21 cellular contexts compared by ENCODE assay signal in genomic region chr20:58492795-58493538, GRCh38. TPM values are rescaled to one million over a fixed set of nuclear protein-coding genes. Genes with fewer than 3 reads are reported as not detected.
"Had no signal": no experiment of that assay in that cellular context is flagged by ENCODE, and none has a peak within 500 bp of the region (broad histone marks: within the 10 kb centered on the region; RNA-seq: fewer than 3 reads in every experiment).

No MANE protein-coding gene starts in this region.

- H3K27ac ChIP-seq: cardiac muscle cell, left ventricle myocardium inferior, neural progenitor cell, thoracic aorta, upper lobe of right lung had no signal

- H3K4me3 Mint-ChIP-seq: activated naive CD4-positive, alpha-beta T cell treated with anti-CD3 and anti-CD28 coated beads for 36 hours; activated naive CD8-positive, alpha-beta T cell treated with anti-CD3 and anti-CD28 coated beads, Interleukin-2, amount 10 ng/mL, durations not matched to agents 7 days and 5 days; activated T-cell treated with anti-CD3 and anti-CD28 coated beads, Interleukin-2, amount 50 U/mL, for 4 hours; naive thymus-derived CD4-positive, alpha-beta T cell; neural progenitor cell; T-cell had no signal

- H3K27ac Mint-ChIP-seq: activated naive CD4-positive, alpha-beta T cell treated with anti-CD3 and anti-CD28 coated beads for 36 hours; activated naive CD8-positive, alpha-beta T cell treated with anti-CD3 and anti-CD28 coated beads, Interleukin-2, amount 10 ng/mL, durations not matched to agents 7 days and 5 days; naive thymus-derived CD4-positive, alpha-beta T cell; T-cell had no signal

- H3K27me3 ChIP-seq: cardiac muscle cell, neural progenitor cell, upper lobe of right lung had no signal

- H3K36me3 ChIP-seq: cardiac muscle cell, left ventricle myocardium inferior, neural progenitor cell, thoracic aorta, upper lobe of right lung had no signal

- H3K4me1 Mint-ChIP-seq: activated naive CD8-positive, alpha-beta T cell treated with anti-CD3 and anti-CD28 coated beads, Interleukin-2, amount 10 ng/mL, durations not matched to agents 7 days and 5 days; naive thymus-derived CD4-positive, alpha-beta T cell; T-cell had no signal

- H3K4me2 ChIP-seq: neural progenitor cell had no signal

- H2AFZ ChIP-seq: neural progenitor cell had no signal

- FAIRE-seq: endometrium, frontal cortex, TTC549 had no signal

- DNase-seq: activated CD4-positive, alpha-beta T cell treated with anti-CD3 and anti-CD28 coated beads for 1 hour; activated CD8-positive, alpha-beta memory T cell treated with anti-CD3 and anti-CD28 coated beads, Interleukin-2, amount 50 U/mL, for 48 hours; activated effector memory CD4-positive, alpha-beta T cell treated with Interleukin-2 at 50 U/mL for 16 hours; activated naive CD4-positive, alpha-beta T cell treated with anti-CD3 and anti-CD28 coated beads for 36 hours; activated naive CD8-positive, alpha-beta T cell treated with anti-CD3 and anti-CD28 coated beads, Interleukin-2, amount 10 ng/mL, durations not matched to agents 7 days and 5 days; activated T-cell treated with anti-CD3 and anti-CD28 coated beads, Interleukin-2, amount 50 U/mL, for 4 hours; amniotic stem cell; hypothalamus; left ventricle myocardium inferior; naive thymus-derived CD4-positive, alpha-beta T cell; stimulated activated CD4-positive, alpha-beta T cell treated with anti-CD3 and anti-CD28 coated beads, Interleukin-2, amount 100 ng/mL, for 48 hours; stimulated activated naive CD4-positive, alpha-beta T cell; T-cell; upper lobe of right lung had no signal

- H3K9ac ChIP-seq: neural progenitor cell had no signal

- H3K36me3 Mint-ChIP-seq: activated naive CD8-positive, alpha-beta T cell treated with anti-CD3 and anti-CD28 coated beads, Interleukin-2, amount 10 ng/mL, durations not matched to agents 7 days and 5 days; neural progenitor cell; T-cell had no signal

- H3K4me1 ChIP-seq: left ventricle myocardium inferior, neural progenitor cell, upper lobe of right lung had no signal

- H3K9me3 ChIP-seq: thoracic aorta, upper lobe of right lung had no signal

- H3K4me3 ChIP-seq: cardiac muscle cell, left ventricle myocardium inferior, neural progenitor cell, thoracic aorta, upper lobe of right lung had no signal

RNA-seq across cellular contexts. Expression of gene APCDD1L, which starts 22.2 kb away (rescaled TPM):
- total RNA-seq: activated naive CD4-positive, alpha-beta T cell treated with anti-CD3 and anti-CD28 coated beads for 36 hours; activated naive CD8-positive, alpha-beta T cell treated with anti-CD3 and anti-CD28 coated beads, Interleukin-2, amount 10 ng/mL, durations not matched to agents 7 days and 5 days; activated T-cell treated with anti-CD3 and anti-CD28 coated beads, Interleukin-2, amount 50 U/mL, for 4 hours; frontal cortex; lung microvascular endothelial cell; naive thymus-derived CD4-positive, alpha-beta T cell; T-cell; upper lobe of right lung had no signal
